In the genomic region with DNA sequence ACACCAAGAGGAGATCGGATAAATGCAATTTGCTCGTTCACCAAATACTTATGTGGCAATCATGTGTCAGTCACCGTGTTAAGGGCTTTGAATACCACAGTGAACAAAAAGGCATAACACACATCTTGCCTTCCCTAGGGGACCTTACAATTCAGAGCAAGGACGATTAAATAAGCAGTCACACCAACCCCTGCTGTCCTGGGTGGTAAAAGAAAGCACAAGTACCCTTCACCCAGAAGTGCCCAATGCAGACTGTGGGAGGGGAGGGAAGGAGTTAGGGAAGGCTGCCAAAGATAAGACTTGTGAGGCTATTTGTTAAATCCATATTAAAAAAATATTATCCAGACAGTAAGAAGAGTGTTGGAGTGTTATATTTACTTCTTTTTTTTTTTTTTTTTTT, we compare ENCODE assay signal across 7 cellular contexts.
DNase-seq lines count a peak whose midpoint lies in the region; ATAC-seq, FAIRE-seq and TF ChIP-seq lines count a peak whose summit lies in the region.
"Not testable (repeated sequence)": the region's sequence is repeated elsewhere in the genome, so short reads cannot be mapped to it uniquely, and the experiment has no call there.

No MANE protein-coding gene starts in this region.

- not testable (repeated sequence) for H3F3A ChIP-seq in GM23338 (replicated peaks; ENCODE audit: low read depth)

- not testable (repeated sequence) for H3K9me3 ChIP-seq in astrocyte (ENCODE audit: insufficient read depth, low read depth, low read length); testis

- peak overlapping the region; percentile 11; the same call in 1 of the 2 replicates for H3K27ac Mint-ChIP-seq in GM23338
- peak overlapping the region; percentile 98 for H3K27ac Mint-ChIP-seq in astrocyte (ENCODE audit: unreplicated experiment)
- peak overlapping the region; percentile 8 for H3K27ac Mint-ChIP-seq in memory B cell

- H3K4me3 ChIP-seq in GM23338; astrocyte (ENCODE audit: insufficient read depth, low read depth, low read length); fibroblast of pulmonary artery (replicated peaks; ENCODE audit: low read depth, low read length); testis: not testable (repeated sequence)

- peaks cover 23% of the 10 kb centered on the region for H3K4me1 Mint-ChIP-seq in GM23338
- peaks cover 31% of the 10 kb centered on the region for H3K4me1 Mint-ChIP-seq in astrocyte (ENCODE audit: low read depth, unreplicated experiment)
- H3K4me1 Mint-ChIP-seq in memory B cell: not testable (repeated sequence)

- H4K20me1 ChIP-seq in GM23338 (replicated peaks; ENCODE audit: insufficient read depth); astrocyte (ENCODE audit: insufficient read depth, low read length): not testable (repeated sequence)

- not testable (repeated sequence) for H3K27me3 Mint-ChIP-seq in GM23338 (ENCODE audit: insufficient read depth, low read depth, poor library complexity); astrocyte (ENCODE audit: low read depth, unreplicated experiment); memory B cell

- TF ChIP-seq CTCF in GM23338 (conservative IDR thresholded peaks at IDR 0.05; ENCODE audit: low read depth in 2 of 2); astrocyte (IDR thresholded peaks at IDR 0.05; ENCODE audit: insufficient read depth, low read depth, low read length); fibroblast of pulmonary artery (IDR thresholded peaks at IDR 0.05; ENCODE audit: low read length, missing control alignments); testis (IDR thresholded peaks at IDR 0.05): not testable (repeated sequence)

- not testable (repeated sequence) for H3K9ac ChIP-seq in astrocyte (ENCODE audit: low read length)

- not testable (repeated sequence) for DNase-seq in GM23338 (ENCODE audit: low spot score); astrocyte (ENCODE audit: low read depth); memory B cell (ENCODE audit: low spot score in 2 of 2)
- DNase-seq in NCI-H187 treated with DMSO at 0.1 percent for 48 hours (lab: John Stamatoyannopoulos, UW): peak; percentile 25
- peak; percentile 4 for DNase-seq in NCI-H226
- DNase-seq in fibroblast of pulmonary artery (ENCODE audit: low read depth): peak; percentile 27
- DNase-seq in testis: peak; percentile 35

- not testable (repeated sequence) for FAIRE-seq in astrocyte (lab: Jason Lieb, UNC)

- intact Hi-C loops in testis (cut with DNase I; ENCODE audit: low total_unique reads): not testable (repeated sequence)

- H3K36me3 ChIP-seq in GM23338 (ENCODE audit: insufficient read depth); astrocyte (ENCODE audit: insufficient read depth, low read length); testis (ENCODE audit: low read depth, missing control alignments): not testable (repeated sequence)

- not testable (repeated sequence) for H3K4me2 ChIP-seq in GM23338; astrocyte (ENCODE audit: low read length)

- not testable (repeated sequence) for H3K36me3 Mint-ChIP-seq in GM23338 (ENCODE audit: low read depth); astrocyte (ENCODE audit: low read depth, unreplicated experiment)
- H3K36me3 Mint-ChIP-seq in memory B cell: peaks cover 22% of the 10 kb centered on the region

- WGBS in testis, 2 donors: 77 to 82% methylated on average over 4 of the region's 4 CpGs

- H2AFZ ChIP-seq in GM23338; astrocyte (ENCODE audit: low read depth, low read length): not testable (repeated sequence)

- not testable (repeated sequence) for ATAC-seq in GM23338; memory B cell (ENCODE audit: low read depth)

- not testable (repeated sequence) for H3K27me3 ChIP-seq in GM23338 (ENCODE audit: insufficient read depth); astrocyte (ENCODE audit: insufficient read depth, low read length); testis

- H3K79me2 ChIP-seq in GM23338 (replicated peaks; ENCODE audit: insufficient read depth); astrocyte (ENCODE audit: insufficient read depth, low read length): not testable (repeated sequence)

- not testable (repeated sequence) for H3K4me3 Mint-ChIP-seq in GM23338; astrocyte (ENCODE audit: unreplicated experiment); memory B cell

- not testable (repeated sequence) for H3K27ac ChIP-seq in GM23338 (ENCODE audit: low read depth); astrocyte (ENCODE audit: low read depth, low read length); testis

- not testable (repeated sequence) for TF ChIP-seq POLR2A in testis (IDR thresholded peaks at IDR 0.05)

- H3K4me1 ChIP-seq in GM23338 (ENCODE audit: insufficient read depth): peaks cover 15% of the 10 kb centered on the region; the same call in 1 of the 2 replicates
- peaks cover 15% of the 10 kb centered on the region for H3K4me1 ChIP-seq in astrocyte (ENCODE audit: insufficient read depth, low read length)
- not testable (repeated sequence) for H3K4me1 ChIP-seq in testis

- H3K9me2 ChIP-seq in GM23338 (ENCODE audit: insufficient read depth): not testable (repeated sequence)

- not testable (repeated sequence) for H3K9me3 Mint-ChIP-seq in GM23338; astrocyte (ENCODE audit: unreplicated experiment); memory B cell

Comparison
In these comparisons a context has a peak if more than half of its experiments do, and no peak if none do; other contexts are left out.
1. H3K27ac Mint-ChIP-seq: peak in every context shown above with its lines; median percentile 98 in astrocyte; 11 in GM23338; 8 in memory B cell.